In genomic region chr17:48215583-48216139, GRCh38 we compare ENCODE assay signal across 8 cellular contexts.
A peak's percentile ranks its signal among the peaks of the same experiment; 100 is the strongest.
DNase-seq lines count a peak whose midpoint lies in the region; ATAC-seq, FAIRE-seq and TF ChIP-seq lines count a peak whose summit lies in the region.

No MANE protein-coding gene starts in this region.

- DNase-seq in AG04450 (ENCODE audit: low read depth, low spot score) = no peak
- no peak for DNase-seq in GM13976 (ENCODE audit: low spot score)
- peak; percentile 88 for DNase-seq in NCI-H345 treated with DMSO at 0.1 percent for 48 hours (lab: John Stamatoyannopoulos, UW; ENCODE audit: unreplicated experiment)
- peak; percentile 51 to 65 for DNase-seq in cardiac fibroblast (ENCODE audit: low read depth in 2 of 2)
- DNase-seq in neural crest cell (ENCODE audit: low read depth, low spot score) = peak; percentile 18
- no peak for DNase-seq in frontal cortex (ENCODE audit: low spot score in 2 of 2)
- no peak for DNase-seq in KG1 (lab: John Stamatoyannopoulos, UW)

- H3K4me3 ChIP-seq in AG04450 (ENCODE audit: low read depth, low read length) = no peak overlapping the region
- no peak overlapping the region for H3K4me3 ChIP-seq in cardiac fibroblast (replicated peaks in 1 of 2; ENCODE audit: low read depth in 2 of 2, low read length in 2 of 2)

- TF ChIP-seq CTCF in AG04450 (IDR thresholded peaks at IDR 0.05; ENCODE audit: low read depth, low read length) (peak; percentile 46; the same call in 1 of the 2 replicates), GM13976 (IDR thresholded peaks at IDR 0.05; ENCODE audit: borderline replicate concordance, control extremely low read depth, extremely low read depth, insufficient read depth, missing control alignments) (peak; percentile 28), cardiac fibroblast (IDR thresholded peaks at IDR 0.05; ENCODE audit: low read depth, low read length) (peak; percentile 63), neural crest cell (conservative IDR thresholded peaks at IDR 0.05) (peak; percentile 71)

- H3K4me3 Mint-ChIP-seq in neural crest cell = no peak overlapping the region

- no peaks in the 10 kb centered on the region for H3K9me3 Mint-ChIP-seq in neural crest cell

- H3K27me3 Mint-ChIP-seq in neural crest cell (ENCODE audit: low read depth) = peaks cover 89% of the 10 kb centered on the region

- no peak for FAIRE-seq in frontal cortex (lab: Jason Lieb, UNC)

- POLR2A ChIA-PET in AG04450 (lab: Yijun Ruan, JAX) = no interaction called here

- H3K9me3 ChIP-seq in AG04450 (ENCODE audit: control insufficient read depth, insufficient read depth, low read length) = no peaks in the 10 kb centered on the region

- H3K27ac Mint-ChIP-seq in neural crest cell (ENCODE audit: unreplicated experiment) = no peak overlapping the region

- peaks cover 48% of the 10 kb centered on the region for H3K27me3 ChIP-seq in AG04450 (ENCODE audit: control insufficient read depth, insufficient read depth, low read length)

- no peak overlapping the region for H3K27ac ChIP-seq in AG04450 (ENCODE audit: low read depth, low read length)

- H3K36me3 Mint-ChIP-seq in neural crest cell (ENCODE audit: low read depth) = no peaks in the 10 kb centered on the region

- CTCF ChIA-PET in AG04450 (lab: Charles Lee) = interaction anchor here (1.1 to 1.8 kb wide), 3 partner anchors 44 to 403 kb away, joined by 3 to 8 read pairs (median 3); no protein-coding TSS in a partner anchor

- H3K4me1 Mint-ChIP-seq in neural crest cell = peaks cover 5% of the 10 kb centered on the region

- in situ Hi-C loops in GM13976 (cut with MboI; ENCODE audit: low sequenced_read_pairs, unreplicated experiment) = no loop called here

- no peak for ATAC-seq in HG03432 (IDR thresholded peaks at IDR 0.05; ENCODE audit: unreplicated experiment)

Comparison
In these comparisons a context has a peak if more than half of its experiments do, and no peak if none do; other contexts are left out.
1. DNase-seq: peak in NCI-H345 treated with DMSO at 0.1 percent for 48 hours (single experiment), cardiac fibroblast (2 of 2) and neural crest cell (single experiment); none in AG04450 (single experiment), GM13976 (single experiment), frontal cortex (0 of 2) and KG1 (single experiment).
2. Peak in every context shown above with its lines, with median percentiles within 50 percentile points of each other: CTCF ChIP-seq.